ENCODE assay signal across 18 cellular contexts in the genomic region with DNA sequence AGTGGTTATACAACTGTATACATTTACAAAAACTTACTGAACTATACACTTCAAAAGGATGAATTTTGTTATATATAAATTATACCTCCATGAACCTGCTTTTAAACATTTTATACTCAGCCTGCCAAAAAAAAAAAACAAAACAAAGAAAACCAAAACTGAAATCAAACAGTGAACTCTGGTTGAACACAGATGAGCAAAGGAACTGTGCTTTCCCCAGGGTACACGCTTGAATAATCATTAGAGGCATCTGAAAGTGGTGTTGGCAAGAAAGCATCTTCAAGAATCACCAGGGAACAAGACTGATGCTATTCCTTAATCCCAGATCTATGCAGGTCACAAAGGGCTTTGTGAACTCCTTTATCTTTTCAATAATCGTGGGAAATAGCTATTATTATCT.
DNase-seq lines count a peak whose midpoint lies in the region; ATAC-seq lines count a peak whose summit lies in the region.
"Had no signal": no experiment of that assay in that cellular context is flagged by ENCODE, and none has a peak within 500 bp of the region (broad histone marks: within the 10 kb centered on the region; RNA-seq: fewer than 3 reads in every experiment).

No MANE protein-coding gene starts in this region.

- no peak for DNase-seq in substantia nigra (lab: John Stamatoyannopoulos, UW)
- no peak for DNase-seq in midbrain (lab: John Stamatoyannopoulos, UW)
- DNase-seq in NCI-H1436 treated with DMSO at 0.1 percent for 48 hours (lab: John Stamatoyannopoulos, UW): no peak
- no peak for DNase-seq in activated naive CD4-positive, alpha-beta T cell treated with anti-CD3 and anti-CD28 coated beads, Interleukin-2, amount 50 U/mL, for 72 hours (ENCODE audit: low spot score in 2 of 2)
- DNase-seq: ACHN; activated CD8-positive, alpha-beta memory T cell treated with anti-CD3 and anti-CD28 coated beads, Interleukin-2, amount 50 U/mL, for 4 hours; activated naive CD4-positive, alpha-beta T cell treated with anti-CD3 and anti-CD28 coated beads, Interleukin-2, amount 10 ng/mL, durations not matched to agents 7 days and 5 days; body of pancreas; left lung; NCI-H2029; NCI-H69; T-helper 1 cell had no signal

- H3K9me3 Mint-ChIP-seq in activated naive CD4-positive, alpha-beta T cell treated with anti-CD3 and anti-CD28 coated beads, Interleukin-2, amount 50 U/mL, for 72 hours: peaks cover 10 to 16% of the 10 kb centered on the region in 2 donors
- H3K9me3 Mint-ChIP-seq: activated naive CD4-positive, alpha-beta T cell treated with anti-CD3 and anti-CD28 coated beads, Interleukin-2, amount 10 ng/mL, durations not matched to agents 7 days and 5 days had no signal

- no peaks in the 10 kb centered on the region for H3K36me3 Mint-ChIP-seq in activated naive CD4-positive, alpha-beta T cell treated with anti-CD3 and anti-CD28 coated beads, Interleukin-2, amount 50 U/mL, for 72 hours
- H3K36me3 Mint-ChIP-seq: activated naive CD4-positive, alpha-beta T cell treated with anti-CD3 and anti-CD28 coated beads, Interleukin-2, amount 10 ng/mL, durations not matched to agents 7 days and 5 days had no signal

- H3K27ac Mint-ChIP-seq in activated naive CD4-positive, alpha-beta T cell treated with anti-CD3 and anti-CD28 coated beads, Interleukin-2, amount 50 U/mL, for 72 hours: no peak overlapping the region
- H3K27ac Mint-ChIP-seq: activated naive CD4-positive, alpha-beta T cell treated with anti-CD3 and anti-CD28 coated beads, Interleukin-2, amount 10 ng/mL, durations not matched to agents 7 days and 5 days; progenitor cell of endocrine pancreas had no signal

- H3K27ac ChIP-seq in substantia nigra (ENCODE audit: low read depth, low read length, poor library complexity, severe bottlenecking): no peak overlapping the region
- H3K27ac ChIP-seq: body of pancreas, left lung had no signal

- ATAC-seq in GM18499 (IDR thresholded peaks at IDR 0.05; ENCODE audit: insufficient read depth, unreplicated experiment) (peak; percentile 61), GM19324 (IDR thresholded peaks at IDR 0.05; ENCODE audit: low FRiP score, unreplicated experiment) (peak; percentile 66), GM21723 (IDR thresholded peaks at IDR 0.05; ENCODE audit: unreplicated experiment) (peak; percentile 78), HG03175 (IDR thresholded peaks at IDR 0.05; ENCODE audit: unreplicated experiment) (peak; percentile 66)
- ATAC-seq in activated naive CD4-positive, alpha-beta T cell treated with anti-CD3 and anti-CD28 coated beads, Interleukin-2, amount 50 U/mL, for 72 hours: no peak
- ATAC-seq: activated CD4-positive, CD25-positive, alpha-beta regulatory T cell treated with anti-CD3 and anti-CD28 coated beads, Interleukin-2, amount 50 U/mL, for 24 hours; body of pancreas; left lung had no signal

Comparison
In these comparisons a context has a peak if more than half of its experiments do, and no peak if none do; other contexts are left out.
1. ATAC-seq: peak in GM18499 (single experiment), GM19324 (single experiment), GM21723 (single experiment) and HG03175 (single experiment); none in activated naive CD4-positive, alpha-beta T cell treated with anti-CD3 and anti-CD28 coated beads, Interleukin-2, amount 50 U/mL, for 72 hours (0 of 2).